In genomic region chr1:60156371-60156770, GRCh38 we compare ENCODE assay signal across 8 cellular contexts.
"Had no signal": no experiment of that assay in that cellular context is flagged by ENCODE, and none has a peak within 500 bp of the region (broad histone marks: within the 10 kb centered on the region; RNA-seq: fewer than 3 reads in every experiment).

No MANE protein-coding gene starts in this region.

- FAIRE-seq: G401.6, GM12878, GM12891, GM12892, GM18507, GM19239 had no signal

- H3K4me3 ChIP-seq: GM12878 had no signal

- DNase-seq: GDM1, GF-D8 had no signal
